Comparison of ENCODE assay signal across 3 cellular contexts in the genomic region with DNA sequence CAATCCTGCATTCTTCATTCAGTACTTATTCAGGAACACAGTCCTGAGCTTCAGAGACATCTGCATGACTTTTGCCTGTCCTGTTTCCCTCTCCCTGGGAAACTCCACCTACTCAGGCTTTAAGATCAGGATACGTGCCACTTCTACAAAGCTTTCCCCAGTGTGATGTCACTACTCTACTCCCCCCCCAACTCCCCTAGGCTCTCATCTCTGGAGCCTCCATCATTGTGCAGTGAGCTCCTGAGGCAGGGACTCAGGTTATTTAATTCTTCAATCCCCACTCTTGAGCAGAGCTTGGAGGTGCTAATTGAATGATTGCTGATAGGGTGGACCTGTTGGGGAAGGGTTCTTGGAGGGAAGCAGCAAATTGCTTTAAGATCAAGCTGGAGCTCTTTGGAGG.
TF ChIP-seq lines count a peak whose summit lies in the region.

No MANE protein-coding gene starts in this region.

TF ChIP-seq in SK-N-SH, 30 proteins besides CTCF, POLR2A, EP300 and RAD21:
- TF ChIP-seq, protein P1, sequence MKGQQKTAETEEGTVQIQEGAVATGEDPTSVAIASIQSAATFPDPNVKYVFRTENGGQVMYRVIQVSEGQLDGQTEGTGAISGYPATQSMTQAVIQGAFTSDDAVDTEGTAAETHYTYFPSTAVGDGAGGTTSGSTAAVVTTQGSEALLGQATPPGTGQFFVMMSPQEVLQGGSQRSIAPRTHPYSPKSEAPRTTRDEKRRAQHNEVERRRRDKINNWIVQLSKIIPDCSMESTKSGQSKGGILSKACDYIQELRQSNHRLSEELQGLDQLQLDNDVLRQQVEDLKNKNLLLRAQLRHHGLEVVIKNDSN (IDR thresholded peaks at IDR 0.05; ENCODE audit: borderline replicate concordance, low read depth) = no peak
- TF ChIP-seq NRF1 (IDR thresholded peaks at IDR 0.05; ENCODE audit: low read depth, low read length) (no peak), YY1 (IDR thresholded peaks at IDR 0.05; ENCODE audit: low read depth) (no peak), TAF1 (IDR thresholded peaks at IDR 0.05; ENCODE audit: borderline replicate concordance, low read depth, low read length) (no peak), GABPA (IDR thresholded peaks at IDR 0.05; ENCODE audit: low read depth) (no peak), MXI1 (IDR thresholded peaks at IDR 0.05; ENCODE audit: low read depth, low read length) (peak; percentile 21; the same call in 1 of the 2 replicates), FOXM1 (IDR thresholded peaks at IDR 0.05; ENCODE audit: low read depth) (no peak)
- TF ChIP-seq, protein P2, sequence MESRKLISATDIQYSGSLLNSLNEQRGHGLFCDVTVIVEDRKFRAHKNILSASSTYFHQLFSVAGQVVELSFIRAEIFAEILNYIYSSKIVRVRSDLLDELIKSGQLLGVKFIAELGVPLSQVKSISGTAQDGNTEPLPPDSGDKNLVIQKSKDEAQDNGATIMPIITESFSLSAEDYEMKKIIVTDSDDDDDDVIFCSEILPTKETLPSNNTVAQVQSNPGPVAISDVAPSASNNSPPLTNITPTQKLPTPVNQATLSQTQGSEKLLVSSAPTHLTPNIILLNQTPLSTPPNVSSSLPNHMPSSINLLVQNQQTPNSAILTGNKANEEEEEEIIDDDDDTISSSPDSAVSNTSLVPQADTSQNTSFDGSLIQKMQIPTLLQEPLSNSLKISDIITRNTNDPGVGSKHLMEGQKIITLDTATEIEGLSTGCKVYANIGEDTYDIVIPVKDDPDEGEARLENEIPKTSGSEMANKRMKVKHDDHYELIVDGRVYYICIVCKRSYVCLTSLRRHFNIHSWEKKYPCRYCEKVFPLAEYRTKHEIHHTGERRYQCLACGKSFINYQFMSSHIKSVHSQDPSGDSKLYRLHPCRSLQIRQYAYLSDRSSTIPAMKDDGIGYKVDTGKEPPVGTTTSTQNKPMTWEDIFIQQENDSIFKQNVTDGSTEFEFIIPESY (IDR thresholded peaks at IDR 0.05; ENCODE audit: borderline replicate concordance, low read depth) = no peak

TF ChIP-seq in SK-N-SH treated with all-trans-retinoic acid at 6 μM for 48 hours, 23 proteins besides CTCF, POLR2A, EP300 and RAD21:
- TF ChIP-seq RARB (CRISPR knock-in tag; IDR thresholded peaks at IDR 0.05) = no peak
- no peak for TF ChIP-seq TCF4 (CRISPR knock-in tag; IDR thresholded peaks at IDR 0.05; ENCODE audit: borderline replicate concordance)
- no peak for TF ChIP-seq ZNF8 (CRISPR knock-in tag; IDR thresholded peaks at IDR 0.05)
- no peak for TF ChIP-seq GLIS3 (CRISPR knock-in tag; IDR thresholded peaks at IDR 0.05)
- TF ChIP-seq ZFP3 (CRISPR knock-in tag; IDR thresholded peaks at IDR 0.05) = no peak
- no peak for TF ChIP-seq ZNF565 (CRISPR knock-in tag; conservative IDR thresholded peaks at IDR 0.05; ENCODE audit: low read depth)
- no peak for TF ChIP-seq PPARA (CRISPR knock-in tag; IDR thresholded peaks at IDR 0.05; ENCODE audit: borderline replicate concordance)

TF ChIP-seq in GM23338, 12 proteins besides CTCF, POLR2A, EP300 and RAD21:
- TF ChIP-seq ZNF331 (CRISPR knock-in tag; IDR thresholded peaks at IDR 0.05; ENCODE audit: low read depth) (no peak), NANOG (IDR thresholded peaks at IDR 0.05; ENCODE audit: borderline replicate concordance) (no peak), STAT1 (IDR thresholded peaks at IDR 0.05; ENCODE audit: unreplicated experiment) (no peak), CREB1 (CRISPR knock-in tag; IDR thresholded peaks at IDR 0.05; ENCODE audit: low read depth) (no peak), EZH2 (IDR thresholded peaks at IDR 0.05; ENCODE audit: low read depth, unreplicated experiment) (no peak)
- TF ChIP-seq, protein P3, sequence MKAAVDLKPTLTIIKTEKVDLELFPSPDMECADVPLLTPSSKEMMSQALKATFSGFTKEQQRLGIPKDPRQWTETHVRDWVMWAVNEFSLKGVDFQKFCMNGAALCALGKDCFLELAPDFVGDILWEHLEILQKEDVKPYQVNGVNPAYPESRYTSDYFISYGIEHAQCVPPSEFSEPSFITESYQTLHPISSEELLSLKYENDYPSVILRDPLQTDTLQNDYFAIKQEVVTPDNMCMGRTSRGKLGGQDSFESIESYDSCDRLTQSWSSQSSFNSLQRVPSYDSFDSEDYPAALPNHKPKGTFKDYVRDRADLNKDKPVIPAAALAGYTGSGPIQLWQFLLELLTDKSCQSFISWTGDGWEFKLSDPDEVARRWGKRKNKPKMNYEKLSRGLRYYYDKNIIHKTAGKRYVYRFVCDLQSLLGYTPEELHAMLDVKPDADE (IDR thresholded peaks at IDR 0.05) = no peak
- TF ChIP-seq, protein P4, sequence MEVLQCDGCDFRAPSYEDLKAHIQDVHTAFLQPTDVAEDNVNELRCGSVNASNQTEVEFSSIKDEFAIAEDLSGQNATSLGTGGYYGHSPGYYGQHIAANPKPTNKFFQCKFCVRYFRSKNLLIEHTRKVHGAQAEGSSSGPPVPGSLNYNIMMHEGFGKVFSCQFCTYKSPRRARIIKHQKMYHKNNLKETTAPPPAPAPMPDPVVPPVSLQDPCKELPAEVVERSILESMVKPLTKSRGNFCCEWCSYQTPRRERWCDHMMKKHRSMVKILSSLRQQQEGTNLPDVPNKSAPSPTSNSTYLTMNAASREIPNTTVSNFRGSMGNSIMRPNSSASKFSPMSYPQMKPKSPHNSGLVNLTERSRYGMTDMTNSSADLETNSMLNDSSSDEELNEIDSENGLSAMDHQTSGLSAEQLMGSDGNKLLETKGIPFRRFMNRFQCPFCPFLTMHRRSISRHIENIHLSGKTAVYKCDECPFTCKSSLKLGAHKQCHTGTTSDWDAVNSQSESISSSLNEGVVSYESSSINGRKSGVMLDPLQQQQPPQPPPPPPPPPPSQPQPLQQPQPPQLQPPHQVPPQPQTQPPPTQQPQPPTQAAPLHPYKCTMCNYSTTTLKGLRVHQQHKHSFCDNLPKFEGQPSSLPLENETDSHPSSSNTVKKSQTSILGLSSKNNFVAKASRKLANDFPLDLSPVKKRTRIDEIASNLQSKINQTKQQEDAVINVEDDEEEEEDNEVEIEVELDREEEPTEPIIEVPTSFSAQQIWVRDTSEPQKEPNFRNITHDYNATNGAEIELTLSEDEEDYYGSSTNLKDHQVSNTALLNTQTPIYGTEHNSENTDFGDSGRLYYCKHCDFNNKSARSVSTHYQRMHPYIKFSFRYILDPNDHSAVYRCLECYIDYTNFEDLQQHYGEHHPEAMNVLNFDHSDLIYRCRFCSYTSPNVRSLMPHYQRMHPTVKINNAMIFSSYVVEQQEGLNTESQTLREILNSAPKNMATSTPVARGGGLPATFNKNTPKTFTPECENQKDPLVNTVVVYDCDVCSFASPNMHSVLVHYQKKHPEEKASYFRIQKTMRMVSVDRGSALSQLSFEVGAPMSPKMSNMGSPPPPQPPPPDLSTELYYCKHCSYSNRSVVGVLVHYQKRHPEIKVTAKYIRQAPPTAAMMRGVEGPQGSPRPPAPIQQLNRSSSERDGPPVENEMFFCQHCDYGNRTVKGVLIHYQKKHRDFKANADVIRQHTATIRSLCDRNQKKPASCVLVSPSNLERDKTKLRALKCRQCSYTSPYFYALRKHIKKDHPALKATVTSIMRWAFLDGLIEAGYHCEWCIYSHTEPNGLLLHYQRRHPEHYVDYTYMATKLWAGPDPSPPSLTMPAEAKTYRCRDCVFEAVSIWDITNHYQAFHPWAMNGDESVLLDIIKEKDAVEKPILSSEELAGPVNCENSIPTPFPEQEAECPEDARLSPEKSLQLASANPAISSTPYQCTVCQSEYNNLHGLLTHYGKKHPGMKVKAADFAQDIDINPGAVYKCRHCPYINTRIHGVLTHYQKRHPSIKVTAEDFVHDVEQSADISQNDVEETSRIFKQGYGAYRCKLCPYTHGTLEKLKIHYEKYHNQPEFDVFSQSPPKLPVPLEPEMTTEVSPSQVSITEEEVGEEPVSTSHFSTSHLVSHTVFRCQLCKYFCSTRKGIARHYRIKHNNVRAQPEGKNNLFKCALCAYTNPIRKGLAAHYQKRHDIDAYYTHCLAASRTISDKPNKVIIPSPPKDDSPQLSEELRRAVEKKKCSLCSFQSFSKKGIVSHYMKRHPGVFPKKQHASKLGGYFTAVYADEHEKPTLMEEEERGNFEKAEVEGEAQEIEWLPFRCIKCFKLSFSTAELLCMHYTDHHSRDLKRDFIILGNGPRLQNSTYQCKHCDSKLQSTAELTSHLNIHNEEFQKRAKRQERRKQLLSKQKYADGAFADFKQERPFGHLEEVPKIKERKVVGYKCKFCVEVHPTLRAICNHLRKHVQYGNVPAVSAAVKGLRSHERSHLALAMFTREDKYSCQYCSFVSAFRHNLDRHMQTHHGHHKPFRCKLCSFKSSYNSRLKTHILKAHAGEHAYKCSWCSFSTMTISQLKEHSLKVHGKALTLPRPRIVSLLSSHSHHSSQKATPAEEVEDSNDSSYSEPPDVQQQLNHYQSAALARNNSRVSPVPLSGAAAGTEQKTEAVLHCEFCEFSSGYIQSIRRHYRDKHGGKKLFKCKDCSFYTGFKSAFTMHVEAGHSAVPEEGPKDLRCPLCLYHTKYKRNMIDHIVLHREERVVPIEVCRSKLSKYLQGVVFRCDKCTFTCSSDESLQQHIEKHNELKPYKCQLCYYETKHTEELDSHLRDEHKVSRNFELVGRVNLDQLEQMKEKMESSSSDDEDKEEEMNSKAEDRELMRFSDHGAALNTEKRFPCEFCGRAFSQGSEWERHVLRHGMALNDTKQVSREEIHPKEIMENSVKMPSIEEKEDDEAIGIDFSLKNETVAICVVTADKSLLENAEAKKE (CRISPR knock-in tag; IDR thresholded peaks at IDR 0.05) = no peak
